In the genomic region with DNA sequence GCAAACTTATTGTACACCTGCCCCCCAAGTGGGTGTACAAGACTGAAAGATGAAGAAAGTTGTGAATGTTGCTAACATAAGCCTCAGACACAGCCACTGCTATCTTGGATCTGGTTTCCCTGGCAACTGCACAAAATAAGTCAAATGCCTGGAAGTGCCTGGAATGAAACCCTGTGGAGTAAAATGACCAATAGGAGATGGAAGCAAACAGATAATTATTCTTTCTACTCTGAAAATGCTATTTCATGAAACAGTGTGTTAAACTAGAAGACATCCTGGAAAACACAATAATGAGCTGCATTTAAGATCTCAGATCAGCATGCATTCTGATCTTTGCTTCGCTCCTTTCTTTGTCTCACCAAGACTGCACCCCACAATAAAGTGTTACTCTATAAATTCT, we compare ENCODE assay signal across 15 cellular contexts.
DNase-seq lines count a peak whose midpoint lies in the region; ATAC-seq and TF ChIP-seq lines count a peak whose summit lies in the region.
"Had no signal": no experiment of that assay in that cellular context is flagged by ENCODE, and none has a peak within 500 bp of the region (broad histone marks: within the 10 kb centered on the region; RNA-seq: fewer than 3 reads in every experiment).

No MANE protein-coding gene starts in this region.

- CTCF ChIA-PET in A673 (lab: Charles Lee), result no interaction called here

- H3K27ac ChIP-seq in A673 (ENCODE audit: low read depth, low read length, poor library complexity, severe bottlenecking), result no peak overlapping the region
- H3K27ac ChIP-seq: BLaER1, HL-60 had no signal

- H3K4me1 ChIP-seq in A673 (ENCODE audit: insufficient read depth, low read length, poor library complexity, severe bottlenecking), result no peaks in the 10 kb centered on the region
- H3K4me1 ChIP-seq: BLaER1, Caco-2 had no signal

- no peaks in the 10 kb centered on the region for H3K36me3 Mint-ChIP-seq in mesothelial cell of epicardium
- H3K36me3 Mint-ChIP-seq: CD8-positive, alpha-beta memory T cell had no signal

- peak overlapping the region; percentile 7 for H3K27ac Mint-ChIP-seq in mesothelial cell of epicardium
- H3K27ac Mint-ChIP-seq: CD8-positive, alpha-beta memory T cell; HFFc6 had no signal

- no peaks in the 10 kb centered on the region for H3K9me3 ChIP-seq in A673 (ENCODE audit: low read depth, low read length, poor library complexity, severe bottlenecking)
- H3K9me3 ChIP-seq: BLaER1, Caco-2 had no signal

- BruUV-seq in A673 (replicated peaks; lab: Mats Ljungman, UMichigan), result no TSS peak

- no peaks in the 10 kb centered on the region for H3K27me3 ChIP-seq in A673 (replicated peaks; ENCODE audit: insufficient read depth, low read depth, low read length, poor library complexity)
- H3K27me3 ChIP-seq: BLaER1 had no signal

- no peaks in the 10 kb centered on the region for H3K36me3 ChIP-seq in A673 (ENCODE audit: insufficient read depth, low read length, poor library complexity, severe bottlenecking)
- H3K36me3 ChIP-seq: BLaER1 had no signal

- H3K9me3 Mint-ChIP-seq in mesothelial cell of epicardium, result peaks cover 5% of the 10 kb centered on the region

- intact Hi-C loops in A673 (cut with micrococcal nuclease; ENCODE audit: unreplicated experiment), result no loop called here

- no peak for ATAC-seq in HG03097 (IDR thresholded peaks at IDR 0.05; ENCODE audit: low FRiP score, unreplicated experiment)

- peaks cover 12% of the 10 kb centered on the region for H3K4me1 Mint-ChIP-seq in mesothelial cell of epicardium
- H3K4me1 Mint-ChIP-seq: CD8-positive, alpha-beta memory T cell had no signal

- H3K4me3 ChIP-seq in retinal pigment epithelial cell (ENCODE audit: low read length) (no peak overlapping the region), A673 (ENCODE audit: low read depth, low read length, poor library complexity, severe bottlenecking) (no peak overlapping the region)
- H3K4me3 ChIP-seq: BLaER1 had no signal

- POLR2A ChIA-PET in A673 (lab: Charles Lee; ENCODE audit: low non-redundant PET), result no interaction called here

- no peak for TF ChIP-seq CTCF in mesothelial cell of epicardium (IDR thresholded peaks at IDR 0.05; ENCODE audit: unreplicated experiment)
- no peak for TF ChIP-seq CTCF in retinal pigment epithelial cell (conservative IDR thresholded peaks at IDR 0.05; ENCODE audit: low read depth, low read length)
- TF ChIP-seq CTCF in A673 (conservative IDR thresholded peaks at IDR 0.05; ENCODE audit: low read depth, low read length), result no peak

- no peaks in the 10 kb centered on the region for H3K27me3 Mint-ChIP-seq in mesothelial cell of epicardium (ENCODE audit: low read depth)
- H3K27me3 Mint-ChIP-seq: CD8-positive, alpha-beta memory T cell had no signal

- DNase-seq in OCI-M1 (lab: John Stamatoyannopoulos, UW) (peak; percentile 4), iPS-NIHi11 (ENCODE audit: low spot score) (peak; percentile 5), mesothelial cell of epicardium (ENCODE audit: low spot score in 2 of 2, unreplicated experiment in 2 of 2) (no peak), retinal pigment epithelial cell (ENCODE audit: low read depth) (peak; percentile 52), A673 (ENCODE audit: low spot score) (no peak), NCI-H1048 (lab: John Stamatoyannopoulos, UW) (no peak)
- DNase-seq: Caco-2; CD8-positive, alpha-beta memory T cell; DND-41; GDM1; HCEC 1CT; HFFc6 had no signal

- H3K4me3 Mint-ChIP-seq in mesothelial cell of epicardium, result no peak overlapping the region
- H3K4me3 Mint-ChIP-seq: CD8-positive, alpha-beta memory T cell; HFFc6 had no signal

Comparison
In these comparisons a context has a peak if more than half of its experiments do, and no peak if none do; other contexts are left out.
1. DNase-seq: peak in OCI-M1 (single experiment), iPS-NIHi11 (single experiment) and retinal pigment epithelial cell (single experiment); none in mesothelial cell of epicardium (0 of 2), A673 (single experiment) and NCI-H1048 (single experiment).